ENCODE assay signal across 18 cellular contexts in the genomic region with DNA sequence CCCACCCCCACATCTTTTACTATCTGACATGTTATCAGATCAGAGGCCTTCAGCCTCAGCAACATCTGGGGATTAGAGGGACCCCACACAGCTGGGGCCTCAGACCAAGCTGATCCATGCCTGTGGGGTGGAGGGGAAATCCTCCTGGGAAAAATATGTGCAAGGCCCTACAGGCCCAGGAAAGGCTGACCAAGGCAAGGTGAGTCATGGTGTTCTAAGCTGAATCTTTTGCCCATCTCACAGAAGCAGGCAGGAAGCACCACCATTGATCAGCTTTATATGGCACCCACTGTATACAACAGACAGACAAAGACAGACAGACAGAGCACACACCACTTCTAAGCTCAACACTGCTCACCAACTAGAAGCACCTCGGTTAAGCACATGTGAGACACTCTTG. TPM values are rescaled to one million over a fixed set of nuclear protein-coding genes. Genes with fewer than 3 reads are reported as not detected.
DNase-seq lines count a peak whose midpoint lies in the region; ATAC-seq and TF ChIP-seq lines count a peak whose summit lies in the region.
"Had no signal": no experiment of that assay in that cellular context is flagged by ENCODE, and none has a peak within 500 bp of the region (broad histone marks: within the 10 kb centered on the region; RNA-seq: fewer than 3 reads in every experiment).

No MANE protein-coding gene starts in this region.

- H3F3A ChIP-seq in GM23248 (ENCODE audit: insufficient read depth), result no peaks in the 10 kb centered on the region
- H3F3A ChIP-seq in neural progenitor cell (ENCODE audit: low read depth), result peaks cover 5% of the 10 kb centered on the region

- H3K4me2 ChIP-seq in GM23248 (ENCODE audit: unreplicated experiment), result no peak overlapping the region
- no peak overlapping the region for H3K4me2 ChIP-seq in neural progenitor cell
- H3K4me2 ChIP-seq: KMS-11, SK-N-SH had no signal

- H3K9me3 ChIP-seq in GM23248 (ENCODE audit: low read depth) (no peaks in the 10 kb centered on the region), neural progenitor cell (ENCODE audit: low read depth) (no peaks in the 10 kb centered on the region)
- H3K9me3 ChIP-seq: SK-N-SH had no signal

- H3K36me3 Mint-ChIP-seq in neural progenitor cell, result no peaks in the 10 kb centered on the region

- H3K36me3 ChIP-seq in GM23248 (ENCODE audit: low read depth) (no peaks in the 10 kb centered on the region), neural progenitor cell (no peaks in the 10 kb centered on the region)

- ATAC-seq in HG03457 (IDR thresholded peaks at IDR 0.05; ENCODE audit: unreplicated experiment), result no peak

- peak; percentile 30 for DNase-seq in GM23248
- DNase-seq in M059J (ENCODE audit: low read depth), result peak; percentile 28
- DNase-seq in amniotic epithelial cell (ENCODE audit: low read depth), result peak; percentile 38
- no peak for DNase-seq in neural progenitor cell (ENCODE audit: low spot score)
- no peak for DNase-seq in CD1c-positive myeloid dendritic cell (ENCODE audit: extremely low spot score)
- DNase-seq in NCI-H69 (lab: John Stamatoyannopoulos, UW), result no peak
- DNase-seq in NCI-H187 (lab: John Stamatoyannopoulos, UW), result no peak
- DNase-seq: CD4-positive, alpha-beta T cell; DMS53; MM.1S; NCI-H1092 treated with DMSO at 0.1 percent for 48 hours; NCI-H2227 treated with DMSO at 0.1 percent for 48 hours; NK-92 treated with Interleukin-12 subunit alpha and Interleukin-12 subunit beta, amount 100 ng/mL, for 24 hours; T-helper 1 cell had no signal

- no peaks in the 10 kb centered on the region for H3K27me3 ChIP-seq in GM23248 (replicated peaks; ENCODE audit: insufficient read depth)
- H3K27me3 ChIP-seq in neural progenitor cell, result peaks cover 48% of the 10 kb centered on the region

- no peak overlapping the region for H3K4me3 Mint-ChIP-seq in neural progenitor cell
- H3K4me3 Mint-ChIP-seq: B cell; CD4-positive, alpha-beta T cell had no signal

- H3K27ac Mint-ChIP-seq in neural progenitor cell, result peak overlapping the region; percentile 57
- H3K27ac Mint-ChIP-seq: B cell; CD4-positive, alpha-beta T cell had no signal

- no peaks in the 10 kb centered on the region for H3K9me3 Mint-ChIP-seq in neural progenitor cell
- H3K9me3 Mint-ChIP-seq: CD4-positive, alpha-beta T cell had no signal

- H3K4me1 ChIP-seq in GM23248 (ENCODE audit: insufficient read depth), result no peaks in the 10 kb centered on the region
- no peaks in the 10 kb centered on the region for H3K4me1 ChIP-seq in neural progenitor cell

- H4K20me1 ChIP-seq in GM23248 (ENCODE audit: insufficient read depth), result no peaks in the 10 kb centered on the region
- H4K20me1 ChIP-seq in neural progenitor cell (ENCODE audit: low read depth), result no peaks in the 10 kb centered on the region

- in situ Hi-C loops in GM23248 (cut with MboI), result no loop called here

- H3K27ac ChIP-seq in GM23248 (no peak overlapping the region), neural progenitor cell (no peak overlapping the region)
- H3K27ac ChIP-seq: KMS-11 had no signal

- H3K9ac ChIP-seq in GM23248 (no peak overlapping the region), neural progenitor cell (no peak overlapping the region)
- H3K9ac ChIP-seq: KMS-11, SK-N-SH had no signal

- no peaks in the 10 kb centered on the region for H3K9me2 ChIP-seq in GM23248 (ENCODE audit: insufficient read depth)
- H3K9me2 ChIP-seq: SK-N-SH had no signal

- H3K79me2 ChIP-seq in GM23248 (ENCODE audit: insufficient read depth), result no peaks in the 10 kb centered on the region
- H3K79me2 ChIP-seq in neural progenitor cell (ENCODE audit: low read depth), result no peaks in the 10 kb centered on the region

- H2AFZ ChIP-seq in GM23248, result no peak overlapping the region
- H2AFZ ChIP-seq in neural progenitor cell (replicated peaks), result no peak overlapping the region

- H3K4me1 Mint-ChIP-seq in neural progenitor cell, result no peaks in the 10 kb centered on the region
- H3K4me1 Mint-ChIP-seq: B cell had no signal

- no peak overlapping the region for H3K4me3 ChIP-seq in GM23248
- no peak overlapping the region for H3K4me3 ChIP-seq in neural progenitor cell

- H3K27me3 Mint-ChIP-seq in neural progenitor cell (ENCODE audit: insufficient read depth, low read depth), result peaks cover 10% of the 10 kb centered on the region
- H3K27me3 Mint-ChIP-seq: B cell; CD4-positive, alpha-beta T cell had no signal

- no peak for TF ChIP-seq CTCF in neural progenitor cell (IDR thresholded peaks at IDR 0.05)

- WGBS in GM23248 (ENCODE audit: low coverage in 1 of 2, low lambda C conversion rate in 2 of 2, missing lambda C conversion rate in 2 of 2), 2 experiments, result 96 to 100% methylated on average over 1 of the region's 1 CpG

RNA-seq across cellular contexts. Expression of a gene that starts 12.4 kb away (rescaled TPM):
- total RNA-seq in GM23248 (2014; rRNA removed; shearing (Covaris generic)), result 24.7 and 29.7 TPM in 2 replicates
- 27.5 and 36.0 TPM in 2 replicates for polyA plus RNA-seq in GM23248 (2016; fragmentation: Nextera tagmentation; extraction: Ambion mirVana)
- 34.6 and 38.7 TPM in 2 replicates for total RNA-seq in M059J (2014; rRNA removed; shearing (Covaris generic))
- 34.3 and 38.6 TPM in 2 replicates for total RNA-seq in neural progenitor cell (ENCODE audit: low replicate concordance)

RNA-seq across cellular contexts. Expression of a gene that starts 35.2 kb away (rescaled TPM):
- 0.22 and 1.0 TPM in 2 replicates for total RNA-seq in GM23248 (2014; rRNA removed; shearing (Covaris generic))
- 0.08 TPM in 1 of 2 replicates, not detected in the other for polyA plus RNA-seq in GM23248 (2016; fragmentation: Nextera tagmentation; extraction: Ambion mirVana)
- not detected in 2 replicates for total RNA-seq in M059J (2014; rRNA removed; shearing (Covaris generic))
- 0.19 and 0.95 TPM in 2 replicates for total RNA-seq in neural progenitor cell (ENCODE audit: low replicate concordance)

RNA-seq across cellular contexts. Expression of a gene that starts 53.8 kb away (rescaled TPM):
- 2,534 and 2,557 TPM in 2 replicates for total RNA-seq in GM23248 (2014; rRNA removed; shearing (Covaris generic))
- polyA plus RNA-seq in GM23248 (2016; fragmentation: Nextera tagmentation; extraction: Ambion mirVana), result 2,427 and 2,525 TPM in 2 replicates
- 2,564 and 2,981 TPM in 2 replicates for total RNA-seq in M059J (2014; rRNA removed; shearing (Covaris generic))
- total RNA-seq in neural progenitor cell (ENCODE audit: low replicate concordance), result 1,033 and 1,163 TPM in 2 replicates

Comparison
In these comparisons a context has a peak if more than half of its experiments do, and no peak if none do; other contexts are left out.
1. DNase-seq: peak in GM23248 (single experiment), M059J (single experiment) and amniotic epithelial cell (single experiment); none in neural progenitor cell (single experiment), CD1c-positive myeloid dendritic cell (single experiment), NCI-H69 (single experiment) and NCI-H187 (0 of 2).